Comparison of ENCODE assay signal across 9 cellular contexts in genomic region chr16:88837806-88838205, GRCh38. TPM values are rescaled to one million over a fixed set of nuclear protein-coding genes. Genes with fewer than 3 reads are reported as not detected.
"Had no signal": no experiment of that assay in that cellular context is flagged by ENCODE, and none has a peak within 500 bp of the region (broad histone marks: within the 10 kb centered on the region; RNA-seq: fewer than 3 reads in every experiment).

No MANE protein-coding gene starts in this region.

- H3K9ac ChIP-seq: KMS-11 had no signal

- H3K4me3 ChIP-seq: K562 had no signal

- DNase-seq: IMR-90, KBM-7, KG1 had no signal

- H3K27ac ChIP-seq: HL-60, KMS-11 had no signal

- H3K4me2 ChIP-seq: KMS-11 had no signal

- FAIRE-seq: HepG2, HTR-8/SVneo, K562 had no signal

- ATAC-seq: HepG2, K562 had no signal

RNA-seq across cellular contexts. Expression of gene PABPN1L, which starts 28.7 kb away (rescaled TPM):
- polyA plus RNA-seq: HepG2, IgD-negative memory B cell, IMR-90 had no signal
